ENCODE assay signal across 8 cellular contexts in the genomic region with DNA sequence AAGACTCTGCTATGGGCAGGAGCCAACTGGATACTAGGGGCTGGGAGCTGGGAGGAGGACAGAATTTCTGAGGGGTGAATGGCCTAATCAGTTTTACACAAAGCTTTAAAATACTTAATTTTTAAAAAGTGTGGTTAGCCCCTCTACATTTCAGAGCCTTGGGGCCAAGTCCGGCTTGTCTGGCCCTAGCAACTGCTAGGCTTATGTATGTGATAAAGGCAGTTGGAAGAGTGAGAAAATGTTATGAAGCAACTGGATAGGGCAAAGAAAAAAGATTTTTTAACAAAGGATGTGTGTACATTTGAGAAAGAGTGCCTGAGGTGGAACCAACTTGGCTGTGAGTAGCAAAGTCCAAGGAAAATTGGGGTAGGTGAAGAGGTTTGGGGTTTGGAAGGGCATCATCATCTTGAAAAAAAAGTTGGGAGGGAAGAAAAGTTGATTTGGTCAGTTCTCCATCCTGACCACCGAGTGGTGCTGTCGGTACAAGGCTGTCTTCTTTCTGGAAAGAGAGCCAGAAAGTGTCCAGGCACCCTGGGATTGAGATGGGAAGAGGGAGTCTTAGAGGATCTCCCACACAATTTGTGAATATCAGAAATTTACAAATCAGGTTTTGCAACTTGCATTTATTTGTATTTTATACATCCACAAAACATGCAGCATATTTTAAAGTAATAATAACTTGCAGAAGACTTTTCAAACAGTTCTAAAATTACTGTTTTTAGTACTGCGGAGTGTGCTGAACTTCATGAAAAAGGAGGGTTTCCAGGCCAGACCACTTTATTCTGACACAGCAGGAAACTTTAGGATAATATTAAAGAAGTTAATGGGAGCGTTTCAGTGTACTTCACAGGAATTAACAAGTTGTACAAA. TPM values are rescaled to one million over a fixed set of nuclear protein-coding genes. Genes with fewer than 3 reads are reported as not detected.
A peak's percentile ranks its signal among the peaks of the same experiment; 100 is the strongest.
DNase-seq lines count a peak whose midpoint lies in the region; ATAC-seq and TF ChIP-seq lines count a peak whose summit lies in the region.

No MANE protein-coding gene starts in this region.

- no peak overlapping the region for H3K27ac ChIP-seq in foreskin keratinocyte

- CTCF ChIA-PET in HEK293T (lab: Yijun Ruan, JAX): interaction anchor here (0.7 to 1.0 kb wide), 2 partner anchors 9 to 213 kb away, joined by 3 read pairs; no protein-coding TSS in a partner anchor

- POLR2A ChIA-PET in HEK293T (lab: Yijun Ruan, JAX): no interaction called here

- peak; percentile 83 for TF ChIP-seq CTCF in foreskin keratinocyte (conservative IDR thresholded peaks at IDR 0.05)

- DNase-seq in Caki2 (ENCODE audit: low read depth) (peak; percentile 66), HEK293T (ENCODE audit: extremely low spot score) (peak; percentile 72), SK-N-DZ (ENCODE audit: low spot score) (peak; percentile 45), foreskin keratinocyte (peak in 1 of 2 donors; percentile 45), retina (peak; percentile 54), T-helper 1 cell (no peak)
- no peak for DNase-seq in central memory CD4-positive, alpha-beta T cell

- no peaks in the 10 kb centered on the region for H3K27me3 ChIP-seq in foreskin keratinocyte

- H3K4me1 ChIP-seq in foreskin keratinocyte: peaks cover 29% of the 10 kb centered on the region

- in situ Hi-C loops in Caki2 (cut with HindIII; ENCODE audit: low pct_unique_long_range_greater_than_20kb, low sequenced_read_pairs): no loop called here

- ATAC-seq in foreskin keratinocyte (peak; percentile 52), HG02642 (IDR thresholded peaks at IDR 0.05; ENCODE audit: poor library complexity, unreplicated experiment) (no peak)

TF ChIP-seq in HEK293T, 16 proteins besides CTCF, POLR2A, EP300 and RAD21:
- TF ChIP-seq SUZ12 (IDR thresholded peaks at IDR 0.05): no peak
- TF ChIP-seq ZNF384 (IDR thresholded peaks at IDR 0.05): peak; percentile 84

RNA-seq across cellular contexts. Expression of gene CDK15, which starts 10.5 kb away (rescaled TPM):
- total RNA-seq in Caki2 (2014; rRNA removed; shearing (Covaris generic); ENCODE audit: low replicate concordance): 0.12 and 0.27 TPM in 2 replicates
- polyA plus RNA-seq in SK-N-DZ (2014; cell fraction: cytosol; rRNA removed): not detected in 2 replicates
- not detected in 2 replicates for polyA plus RNA-seq in SK-N-DZ (2014; cell fraction: nucleus; rRNA removed)
- 0.14 and 0.28 TPM in 2 replicates for total RNA-seq in foreskin keratinocyte
- polyA plus RNA-seq in foreskin keratinocyte: 0.03 and 0.04 TPM in 2 replicates

RNA-seq across cellular contexts. Expression of gene ALS2, which starts 15.1 kb away (rescaled TPM):
- total RNA-seq in Caki2 (2014; rRNA removed; shearing (Covaris generic); ENCODE audit: low replicate concordance): 18.0 and 19.0 TPM in 2 replicates
- polyA plus RNA-seq in SK-N-DZ (2014; cell fraction: cytosol; rRNA removed): 11.4 and 12.3 TPM in 2 replicates
- polyA plus RNA-seq in SK-N-DZ (2014; cell fraction: nucleus; rRNA removed): 14.3 and 16.6 TPM in 2 replicates
- 22.9 and 23.6 TPM in 2 replicates for total RNA-seq in foreskin keratinocyte
- polyA plus RNA-seq in foreskin keratinocyte: 5.6 and 6.4 TPM in 2 replicates

Comparison
In these comparisons a context has a peak if more than half of its experiments do, and no peak if none do; other contexts are left out.
1. DNase-seq: peak in Caki2 (single experiment), HEK293T (single experiment), SK-N-DZ (single experiment) and retina (single experiment); none in T-helper 1 cell (0 of 5) and central memory CD4-positive, alpha-beta T cell (single experiment).